Comparison of ENCODE assay signal across 1 cellular context in the genomic region with DNA sequence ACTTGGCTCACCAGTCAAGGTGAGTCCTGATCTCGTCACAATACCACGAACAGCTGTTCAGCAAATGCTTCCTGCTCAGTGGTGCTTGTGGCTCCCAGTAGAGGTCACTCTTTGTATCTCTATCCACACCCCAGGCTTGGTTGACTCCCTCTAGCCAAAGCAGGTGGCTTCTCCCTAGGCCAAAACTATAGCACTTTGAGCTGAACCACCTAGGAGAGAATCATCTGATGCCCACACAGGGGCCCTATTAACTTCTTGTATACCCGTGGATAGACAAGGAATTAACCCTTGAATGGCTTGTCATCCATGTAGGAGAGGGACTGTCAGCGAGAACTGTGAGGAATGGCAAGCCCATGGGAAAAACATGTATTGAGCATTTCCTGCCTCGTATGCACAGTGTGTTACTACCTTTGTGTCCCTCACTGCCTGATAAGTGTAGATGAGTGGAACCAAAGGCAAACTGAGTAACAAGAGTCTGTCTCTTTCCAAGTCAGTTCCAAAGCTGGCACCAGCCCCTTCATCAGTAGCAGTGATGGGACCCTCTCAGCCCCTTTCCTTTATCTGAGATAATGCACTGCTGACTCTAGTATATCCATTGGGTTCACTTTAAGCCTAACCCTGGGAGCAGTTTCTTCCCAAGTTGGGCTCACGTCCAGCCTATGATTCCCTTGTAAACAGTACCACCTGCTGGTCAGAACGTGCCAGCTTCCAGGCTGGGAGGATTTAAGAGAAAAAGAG.
TF ChIP-seq lines count a peak whose summit lies in the region.

No MANE protein-coding gene starts in this region.

TF ChIP-seq in K562, 482 proteins besides CTCF, POLR2A, EP300 and RAD21 (continued from another document and continues in another):
- TF ChIP-seq, protein P1, sequence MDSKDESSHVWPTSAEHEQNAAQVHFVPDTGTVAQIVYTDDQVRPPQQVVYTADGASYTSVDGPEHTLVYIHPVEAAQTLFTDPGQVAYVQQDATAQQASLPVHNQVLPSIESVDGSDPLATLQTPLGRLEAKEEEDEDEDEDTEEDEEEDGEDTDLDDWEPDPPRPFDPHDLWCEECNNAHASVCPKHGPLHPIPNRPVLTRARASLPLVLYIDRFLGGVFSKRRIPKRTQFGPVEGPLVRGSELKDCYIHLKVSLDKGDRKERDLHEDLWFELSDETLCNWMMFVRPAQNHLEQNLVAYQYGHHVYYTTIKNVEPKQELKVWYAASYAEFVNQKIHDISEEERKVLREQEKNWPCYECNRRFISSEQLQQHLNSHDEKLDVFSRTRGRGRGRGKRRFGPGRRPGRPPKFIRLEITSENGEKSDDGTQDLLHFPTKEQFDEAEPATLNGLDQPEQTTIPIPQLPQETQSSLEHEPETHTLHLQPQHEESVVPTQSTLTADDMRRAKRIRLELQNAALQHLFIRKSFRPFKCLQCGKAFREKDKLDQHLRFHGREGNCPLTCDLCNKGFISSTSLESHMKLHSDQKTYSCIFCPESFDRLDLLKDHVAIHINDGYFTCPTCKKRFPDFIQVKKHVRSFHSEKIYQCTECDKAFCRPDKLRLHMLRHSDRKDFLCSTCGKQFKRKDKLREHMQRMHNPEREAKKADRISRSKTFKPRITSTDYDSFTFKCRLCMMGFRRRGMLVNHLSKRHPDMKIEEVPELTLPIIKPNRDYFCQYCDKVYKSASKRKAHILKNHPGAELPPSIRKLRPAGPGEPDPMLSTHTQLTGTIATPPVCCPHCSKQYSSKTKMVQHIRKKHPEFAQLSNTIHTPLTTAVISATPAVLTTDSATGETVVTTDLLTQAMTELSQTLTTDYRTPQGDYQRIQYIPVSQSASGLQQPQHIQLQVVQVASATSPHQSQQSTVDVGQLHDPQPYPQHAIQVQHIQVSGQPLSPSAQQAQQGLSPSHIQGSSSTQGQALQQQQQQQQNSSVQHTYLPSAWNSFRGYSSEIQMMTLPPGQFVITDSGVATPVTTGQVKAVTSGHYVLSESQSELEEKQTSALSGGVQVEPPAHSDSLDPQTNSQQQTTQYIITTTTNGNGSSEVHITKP (IDR thresholded peaks at IDR 0.05; ENCODE audit: partially characterized antibody): peak; percentile 28
- no peak for TF ChIP-seq SAP30 (IDR thresholded peaks at IDR 0.05; ENCODE audit: borderline replicate concordance, insufficient read depth, low read depth, low read length, poor library complexity, severe bottlenecking)
- TF ChIP-seq, protein P2, sequence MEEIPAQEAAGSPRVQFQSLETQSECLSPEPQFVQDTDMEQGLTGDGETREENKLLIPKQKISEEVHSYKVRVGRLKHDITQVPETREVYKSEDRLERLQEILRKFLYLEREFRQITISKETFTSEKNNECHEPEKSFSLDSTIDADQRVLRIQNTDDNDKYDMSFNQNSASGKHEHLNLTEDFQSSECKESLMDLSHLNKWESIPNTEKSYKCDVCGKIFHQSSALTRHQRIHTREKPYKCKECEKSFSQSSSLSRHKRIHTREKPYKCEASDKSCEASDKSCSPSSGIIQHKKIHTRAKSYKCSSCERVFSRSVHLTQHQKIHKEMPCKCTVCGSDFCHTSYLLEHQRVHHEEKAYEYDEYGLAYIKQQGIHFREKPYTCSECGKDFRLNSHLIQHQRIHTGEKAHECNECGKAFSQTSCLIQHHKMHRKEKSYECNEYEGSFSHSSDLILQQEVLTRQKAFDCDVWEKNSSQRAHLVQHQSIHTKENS (CRISPR knock-in tag; IDR thresholded peaks at IDR 0.05): no peak
- TF ChIP-seq, protein P3, sequence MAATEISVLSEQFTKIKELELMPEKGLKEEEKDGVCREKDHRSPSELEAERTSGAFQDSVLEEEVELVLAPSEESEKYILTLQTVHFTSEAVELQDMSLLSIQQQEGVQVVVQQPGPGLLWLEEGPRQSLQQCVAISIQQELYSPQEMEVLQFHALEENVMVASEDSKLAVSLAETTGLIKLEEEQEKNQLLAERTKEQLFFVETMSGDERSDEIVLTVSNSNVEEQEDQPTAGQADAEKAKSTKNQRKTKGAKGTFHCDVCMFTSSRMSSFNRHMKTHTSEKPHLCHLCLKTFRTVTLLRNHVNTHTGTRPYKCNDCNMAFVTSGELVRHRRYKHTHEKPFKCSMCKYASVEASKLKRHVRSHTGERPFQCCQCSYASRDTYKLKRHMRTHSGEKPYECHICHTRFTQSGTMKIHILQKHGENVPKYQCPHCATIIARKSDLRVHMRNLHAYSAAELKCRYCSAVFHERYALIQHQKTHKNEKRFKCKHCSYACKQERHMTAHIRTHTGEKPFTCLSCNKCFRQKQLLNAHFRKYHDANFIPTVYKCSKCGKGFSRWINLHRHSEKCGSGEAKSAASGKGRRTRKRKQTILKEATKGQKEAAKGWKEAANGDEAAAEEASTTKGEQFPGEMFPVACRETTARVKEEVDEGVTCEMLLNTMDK (IDR thresholded peaks at IDR 0.05; ENCODE audit: borderline replicate concordance, insufficient read depth, low read depth, low read length, poor library complexity, severe bottlenecking): peak; percentile 72
- TF ChIP-seq, protein P4, sequence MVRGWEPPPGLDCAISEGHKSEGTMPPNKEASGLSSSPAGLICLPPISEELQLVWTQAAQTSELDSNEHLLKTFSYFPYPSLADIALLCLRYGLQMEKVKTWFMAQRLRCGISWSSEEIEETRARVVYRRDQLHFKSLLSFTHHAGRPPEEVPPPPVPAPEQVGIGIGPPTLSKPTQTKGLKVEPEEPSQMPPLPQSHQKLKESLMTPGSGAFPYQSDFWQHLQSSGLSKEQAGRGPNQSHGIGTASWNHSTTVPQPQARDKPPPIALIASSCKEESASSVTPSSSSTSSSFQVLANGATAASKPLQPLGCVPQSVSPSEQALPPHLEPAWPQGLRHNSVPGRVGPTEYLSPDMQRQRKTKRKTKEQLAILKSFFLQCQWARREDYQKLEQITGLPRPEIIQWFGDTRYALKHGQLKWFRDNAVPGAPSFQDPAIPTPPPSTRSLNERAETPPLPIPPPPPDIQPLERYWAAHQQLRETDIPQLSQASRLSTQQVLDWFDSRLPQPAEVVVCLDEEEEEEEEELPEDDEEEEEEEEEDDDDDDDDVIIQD (CRISPR knock-in tag; IDR thresholded peaks at IDR 0.05): no peak
- TF ChIP-seq CCAR2 (IDR thresholded peaks at IDR 0.05; ENCODE audit: low read depth, low read length): no peak
- TF ChIP-seq, protein P5, sequence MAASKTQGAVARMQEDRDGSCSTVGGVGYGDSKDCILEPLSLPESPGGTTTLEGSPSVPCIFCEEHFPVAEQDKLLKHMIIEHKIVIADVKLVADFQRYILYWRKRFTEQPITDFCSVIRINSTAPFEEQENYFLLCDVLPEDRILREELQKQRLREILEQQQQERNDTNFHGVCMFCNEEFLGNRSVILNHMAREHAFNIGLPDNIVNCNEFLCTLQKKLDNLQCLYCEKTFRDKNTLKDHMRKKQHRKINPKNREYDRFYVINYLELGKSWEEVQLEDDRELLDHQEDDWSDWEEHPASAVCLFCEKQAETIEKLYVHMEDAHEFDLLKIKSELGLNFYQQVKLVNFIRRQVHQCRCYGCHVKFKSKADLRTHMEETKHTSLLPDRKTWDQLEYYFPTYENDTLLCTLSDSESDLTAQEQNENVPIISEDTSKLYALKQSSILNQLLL (CRISPR knock-in tag; IDR thresholded peaks at IDR 0.05; ENCODE audit: borderline replicate concordance): no peak
- TF ChIP-seq TFAM (CRISPR knock-in tag; conservative IDR thresholded peaks at IDR 0.05): no peak
- TF ChIP-seq, protein P6, sequence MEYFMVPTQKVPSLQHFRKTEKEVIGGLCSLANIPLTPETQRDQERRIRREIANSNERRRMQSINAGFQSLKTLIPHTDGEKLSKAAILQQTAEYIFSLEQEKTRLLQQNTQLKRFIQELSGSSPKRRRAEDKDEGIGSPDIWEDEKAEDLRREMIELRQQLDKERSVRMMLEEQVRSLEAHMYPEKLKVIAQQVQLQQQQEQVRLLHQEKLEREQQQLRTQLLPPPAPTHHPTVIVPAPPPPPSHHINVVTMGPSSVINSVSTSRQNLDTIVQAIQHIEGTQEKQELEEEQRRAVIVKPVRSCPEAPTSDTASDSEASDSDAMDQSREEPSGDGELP (CRISPR knock-in tag; IDR thresholded peaks at IDR 0.05; ENCODE audit: borderline replicate concordance): peak; percentile 97
- no peak for TF ChIP-seq GABPB1 (CRISPR knock-in tag; IDR thresholded peaks at IDR 0.05)
- TF ChIP-seq SETDB1 (IDR thresholded peaks at IDR 0.05; ENCODE audit: low read length): no peak
- no peak for TF ChIP-seq ZNF79 (CRISPR knock-in tag; IDR thresholded peaks at IDR 0.05; ENCODE audit: low read depth)
- no peak for TF ChIP-seq RFX1 (IDR thresholded peaks at IDR 0.05)
- TF ChIP-seq, protein P7, sequence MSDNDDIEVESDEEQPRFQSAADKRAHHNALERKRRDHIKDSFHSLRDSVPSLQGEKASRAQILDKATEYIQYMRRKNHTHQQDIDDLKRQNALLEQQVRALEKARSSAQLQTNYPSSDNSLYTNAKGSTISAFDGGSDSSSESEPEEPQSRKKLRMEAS (CRISPR knock-in tag; IDR thresholded peaks at IDR 0.05): peak; percentile 42; the same call in 1 of the 2 replicates
- TF ChIP-seq POLR2B (IDR thresholded peaks at IDR 0.05; ENCODE audit: low read depth, partially characterized antibody): no peak
- no peak for TF ChIP-seq NFYB (IDR thresholded peaks at IDR 0.05; ENCODE audit: extremely low read depth, insufficient read length)
- TF ChIP-seq MXI1 (IDR thresholded peaks at IDR 0.05; ENCODE audit: low read depth, low read length): no peak
- 0 out of 2 replicates have a peak, but pooled peaks have one; percentile 9 for TF ChIP-seq CBFA2T3 (IDR thresholded peaks at IDR 0.05)
- TF ChIP-seq ZNF12 (CRISPR knock-in tag; IDR thresholded peaks at IDR 0.05): no peak
- TF ChIP-seq TAL1 (IDR thresholded peaks at IDR 0.05): no peak
- TF ChIP-seq TAF7 (tag; IDR thresholded peaks at IDR 0.05): no peak
- TF ChIP-seq ZNF668 (CRISPR knock-in tag; IDR thresholded peaks at IDR 0.05): no peak
- TF ChIP-seq, protein P8, sequence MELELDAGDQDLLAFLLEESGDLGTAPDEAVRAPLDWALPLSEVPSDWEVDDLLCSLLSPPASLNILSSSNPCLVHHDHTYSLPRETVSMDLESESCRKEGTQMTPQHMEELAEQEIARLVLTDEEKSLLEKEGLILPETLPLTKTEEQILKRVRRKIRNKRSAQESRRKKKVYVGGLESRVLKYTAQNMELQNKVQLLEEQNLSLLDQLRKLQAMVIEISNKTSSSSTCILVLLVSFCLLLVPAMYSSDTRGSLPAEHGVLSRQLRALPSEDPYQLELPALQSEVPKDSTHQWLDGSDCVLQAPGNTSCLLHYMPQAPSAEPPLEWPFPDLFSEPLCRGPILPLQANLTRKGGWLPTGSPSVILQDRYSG (tag; conservative IDR thresholded peaks at IDR 0.05; ENCODE audit: low read depth): no peak
- no peak for TF ChIP-seq KAT7 (CRISPR knock-in tag; IDR thresholded peaks at IDR 0.05; ENCODE audit: borderline replicate concordance)
- 0 out of 2 replicates have a peak, but pooled peaks have one; percentile 21 for TF ChIP-seq CC2D1A (IDR thresholded peaks at IDR 0.05)
- no peak for TF ChIP-seq ZNF274 (IDR thresholded peaks at IDR 0.05; ENCODE audit: borderline replicate concordance, low read depth, low read length)
- no peak for TF ChIP-seq MEF2D (tag; conservative IDR thresholded peaks at IDR 0.05; ENCODE audit: low read depth)
- TF ChIP-seq XRCC5 (IDR thresholded peaks at IDR 0.05; ENCODE audit: low read depth, low read length): no peak; the same call in 1 of the 2 replicates
- TF ChIP-seq, protein P9, sequence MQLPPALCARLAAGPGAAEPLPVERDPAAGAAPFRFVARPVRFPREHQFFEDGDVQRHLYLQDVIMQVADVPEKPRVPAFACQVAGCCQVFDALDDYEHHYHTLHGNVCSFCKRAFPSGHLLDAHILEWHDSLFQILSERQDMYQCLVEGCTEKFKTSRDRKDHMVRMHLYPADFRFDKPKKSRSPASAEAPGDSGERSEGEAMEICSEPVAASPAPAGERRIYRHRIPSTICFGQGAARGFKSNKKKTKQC (CRISPR knock-in tag; IDR thresholded peaks at IDR 0.05): no peak
- TF ChIP-seq SMC3 (conservative IDR thresholded peaks at IDR 0.05; ENCODE audit: insufficient read depth, low read depth, low read length): peak; percentile 74
- peak; percentile 39; the same call in 1 of the 2 replicates for TF ChIP-seq ARID2 (IDR thresholded peaks at IDR 0.05)
- TF ChIP-seq TGIF2 (CRISPR knock-in tag; IDR thresholded peaks at IDR 0.05): no peak
- no peak for TF ChIP-seq ZNF695 (CRISPR knock-in tag; IDR thresholded peaks at IDR 0.05)
- peak; percentile 73; the same call in 1 of the 2 replicates for TF ChIP-seq STAG1 (CRISPR knock-in tag; IDR thresholded peaks at IDR 0.05; ENCODE audit: borderline replicate concordance)
- TF ChIP-seq DACH1 (IDR thresholded peaks at IDR 0.05; ENCODE audit: partially characterized antibody): peak; percentile 95
- TF ChIP-seq ZNF707 (CRISPR knock-in tag; conservative IDR thresholded peaks at IDR 0.05): no peak
- TF ChIP-seq, protein P10, sequence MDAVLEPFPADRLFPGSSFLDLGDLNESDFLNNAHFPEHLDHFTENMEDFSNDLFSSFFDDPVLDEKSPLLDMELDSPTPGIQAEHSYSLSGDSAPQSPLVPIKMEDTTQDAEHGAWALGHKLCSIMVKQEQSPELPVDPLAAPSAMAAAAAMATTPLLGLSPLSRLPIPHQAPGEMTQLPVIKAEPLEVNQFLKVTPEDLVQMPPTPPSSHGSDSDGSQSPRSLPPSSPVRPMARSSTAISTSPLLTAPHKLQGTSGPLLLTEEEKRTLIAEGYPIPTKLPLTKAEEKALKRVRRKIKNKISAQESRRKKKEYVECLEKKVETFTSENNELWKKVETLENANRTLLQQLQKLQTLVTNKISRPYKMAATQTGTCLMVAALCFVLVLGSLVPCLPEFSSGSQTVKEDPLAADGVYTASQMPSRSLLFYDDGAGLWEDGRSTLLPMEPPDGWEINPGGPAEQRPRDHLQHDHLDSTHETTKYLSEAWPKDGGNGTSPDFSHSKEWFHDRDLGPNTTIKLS (IDR thresholded peaks at IDR 0.05; ENCODE audit: borderline replicate concordance, low read depth): no peak
- 0 out of 2 replicates have a peak, but pooled peaks have one; percentile 7 for TF ChIP-seq CREM (IDR thresholded peaks at IDR 0.05; ENCODE audit: low read depth)
- TF ChIP-seq NFIC (IDR thresholded peaks at IDR 0.05): peak; percentile 86
- no peak for TF ChIP-seq ZC3H4 (CRISPR knock-in tag; IDR thresholded peaks at IDR 0.05; ENCODE audit: borderline replicate concordance)
- TF ChIP-seq SAFB2 (IDR thresholded peaks at IDR 0.05; ENCODE audit: borderline replicate concordance, low read depth, low read length, severe bottlenecking): no peak
- no peak for TF ChIP-seq ARNT (IDR thresholded peaks at IDR 0.05)
- TF ChIP-seq, protein P11, sequence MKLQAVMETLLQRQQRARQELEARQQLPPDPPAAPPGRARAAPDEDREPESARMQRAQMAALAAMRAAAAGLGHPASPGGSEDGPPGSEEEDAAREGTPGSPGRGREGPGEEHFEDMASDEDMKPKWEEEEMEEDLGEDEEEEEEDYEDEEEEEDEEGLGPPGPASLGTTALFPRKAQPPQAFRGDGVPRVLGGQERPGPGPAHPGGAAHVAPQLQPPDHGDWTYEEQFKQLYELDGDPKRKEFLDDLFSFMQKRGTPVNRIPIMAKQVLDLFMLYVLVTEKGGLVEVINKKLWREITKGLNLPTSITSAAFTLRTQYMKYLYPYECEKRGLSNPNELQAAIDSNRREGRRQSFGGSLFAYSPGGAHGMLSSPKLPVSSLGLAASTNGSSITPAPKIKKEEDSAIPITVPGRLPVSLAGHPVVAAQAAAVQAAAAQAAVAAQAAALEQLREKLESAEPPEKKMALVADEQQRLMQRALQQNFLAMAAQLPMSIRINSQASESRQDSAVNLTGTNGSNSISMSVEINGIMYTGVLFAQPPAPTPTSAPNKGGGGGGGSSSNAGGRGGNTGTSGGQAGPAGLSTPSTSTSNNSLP (IDR thresholded peaks at IDR 0.05; ENCODE audit: borderline replicate concordance, low read depth, low read length): no peak
- TF ChIP-seq LCOR (CRISPR knock-in tag; IDR thresholded peaks at IDR 0.05): no peak
- no peak for TF ChIP-seq HSF4 (CRISPR knock-in tag; IDR thresholded peaks at IDR 0.05; ENCODE audit: borderline replicate concordance)
